Comparison of ENCODE assay signal across 1 cellular context in the genomic region with DNA sequence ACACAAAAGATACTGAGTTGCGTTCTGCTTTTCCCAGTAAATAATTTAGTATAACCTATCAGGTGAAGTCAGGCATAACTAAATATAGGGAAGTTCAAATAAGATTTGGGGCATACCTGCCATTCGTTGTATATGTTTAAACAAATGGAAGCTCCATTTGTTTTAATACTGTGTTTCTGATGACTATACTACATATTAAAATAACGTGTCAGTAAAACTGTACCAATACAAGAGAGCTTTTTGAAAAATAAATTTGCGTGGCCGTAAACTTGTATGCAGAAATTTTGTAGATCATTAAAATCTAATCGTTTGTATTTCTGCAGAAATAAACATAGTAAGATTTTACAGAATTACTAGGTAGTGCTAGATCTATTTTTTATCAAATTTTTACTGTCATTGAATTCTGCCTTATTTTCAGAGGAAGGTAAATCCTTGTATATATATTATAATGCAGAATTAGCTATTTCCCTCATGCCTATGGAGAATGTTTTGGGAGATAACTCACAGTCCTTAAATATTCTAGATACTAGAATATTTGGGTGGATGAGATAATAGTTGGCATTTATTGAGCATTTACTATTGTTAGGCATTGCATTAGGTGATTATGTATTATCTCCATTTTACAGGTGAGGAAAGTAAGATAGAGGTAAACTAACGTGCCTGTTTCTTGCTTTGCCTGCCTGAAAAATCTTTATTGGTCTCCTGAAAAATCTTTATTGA.
TF ChIP-seq lines count a peak whose summit lies in the region.

No MANE protein-coding gene starts in this region.

TF ChIP-seq in endothelial cell of umbilical vein, 7 proteins besides CTCF, POLR2A, EP300 and RAD21 (continued from another document):
- TF ChIP-seq JUN (IDR thresholded peaks at IDR 0.05; ENCODE audit: borderline replicate concordance, insufficient read depth, insufficient read length, low read depth) (no peak), FOS (IDR thresholded peaks at IDR 0.05; ENCODE audit: borderline replicate concordance, insufficient read depth, low read length) (no peak), EZH2 (IDR thresholded peaks at IDR 0.05; ENCODE audit: borderline replicate concordance, low read depth, low read length, severe bottlenecking) (no peak)
